In the genomic region with DNA sequence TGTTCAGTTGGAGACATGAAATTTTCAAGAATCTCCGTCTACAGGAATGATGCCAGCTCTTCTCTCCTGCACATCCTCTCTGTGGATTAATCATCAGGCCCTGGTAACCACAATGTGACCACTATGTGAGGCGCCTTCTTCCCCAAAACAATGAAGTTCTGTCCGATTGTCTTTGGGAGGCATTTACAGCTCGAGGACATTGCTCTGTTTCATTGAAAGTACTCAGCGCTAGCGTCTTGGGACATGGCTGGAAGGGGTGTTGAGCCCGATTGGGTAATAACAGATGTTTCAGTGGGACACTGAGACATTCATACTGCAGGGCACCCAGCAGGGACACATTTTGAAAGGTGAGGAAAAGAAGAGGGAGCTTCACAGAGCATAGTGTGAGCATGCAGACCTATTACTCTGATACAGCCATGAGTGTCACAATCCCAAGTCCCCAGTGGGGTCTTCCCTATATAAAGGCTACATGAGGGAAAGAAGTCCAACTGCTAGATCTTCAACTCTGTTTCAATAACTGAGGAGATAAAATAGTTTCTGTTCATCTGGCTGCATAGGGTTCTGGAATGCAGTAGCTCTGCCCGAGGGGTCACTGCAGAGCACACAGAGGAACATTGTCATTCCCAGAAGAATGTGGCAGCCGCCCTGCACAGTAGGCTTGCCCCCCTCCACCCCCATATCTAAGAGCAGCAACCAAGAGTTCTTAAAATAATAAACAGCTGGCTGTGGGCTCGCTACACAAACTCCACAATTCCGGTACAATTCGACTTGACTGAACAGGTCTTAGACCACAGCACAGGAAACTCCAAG, we compare ENCODE assay signal across 10 cellular contexts.
DNase-seq lines count a peak whose midpoint lies in the region; ATAC-seq, FAIRE-seq and TF ChIP-seq lines count a peak whose summit lies in the region.
"Had no signal": no experiment of that assay in that cellular context is flagged by ENCODE, and none has a peak within 500 bp of the region (broad histone marks: within the 10 kb centered on the region; RNA-seq: fewer than 3 reads in every experiment).

No MANE protein-coding gene starts in this region.

- H3K9me3 Mint-ChIP-seq in activated T-helper 2 cell treated with anti-CD3 and anti-CD28 coated beads, Interferon-gamma antibody, Interleukin-2, Interleukin-4, amounts not matched to agents 10 μg/mL and 5 μg/mL and 100 μg/mL, durations not matched to agents 14 hours and 24 hours and 36 hours, result no peaks in the 10 kb centered on the region
- no peaks in the 10 kb centered on the region for H3K9me3 Mint-ChIP-seq in activated CD4-positive, alpha-beta T cell treated with anti-CD3 and anti-CD28 coated beads for 36 hours (ENCODE audit: low read depth)

- H3K4me3 Mint-ChIP-seq in activated T-helper 2 cell treated with anti-CD3 and anti-CD28 coated beads, Interferon-gamma antibody, Interleukin-2, Interleukin-4, amounts not matched to agents 10 μg/mL and 5 μg/mL and 100 μg/mL, durations not matched to agents 14 hours and 24 hours and 36 hours (ENCODE audit: low read depth), result no peak overlapping the region
- H3K4me3 Mint-ChIP-seq in activated CD4-positive, alpha-beta T cell treated with anti-CD3 and anti-CD28 coated beads for 36 hours, result no peak overlapping the region
- H3K4me3 Mint-ChIP-seq: stimulated activated naive CD8-positive, alpha-beta T cell treated with anti-CD3 and anti-CD28 coated beads, Interleukin-15, amount 100 ng/mL, for 72 hours had no signal

- no peak for TF ChIP-seq EP300 in suprapubic skin (IDR thresholded peaks at IDR 0.05)

- H3K9me3 ChIP-seq in suprapubic skin, result no peaks in the 10 kb centered on the region

- no peak overlapping the region for H3K27ac Mint-ChIP-seq in activated T-helper 2 cell treated with anti-CD3 and anti-CD28 coated beads, Interferon-gamma antibody, Interleukin-2, Interleukin-4, amounts not matched to agents 10 μg/mL and 5 μg/mL and 100 μg/mL, durations not matched to agents 14 hours and 24 hours and 36 hours
- H3K27ac Mint-ChIP-seq in activated CD4-positive, alpha-beta T cell treated with anti-CD3 and anti-CD28 coated beads for 36 hours, result no peak overlapping the region

- FAIRE-seq in HTR-8/SVneo (lab: Jason Lieb, UNC), result peak; percentile 89

- no peaks in the 10 kb centered on the region for H3K4me1 Mint-ChIP-seq in activated T-helper 2 cell treated with anti-CD3 and anti-CD28 coated beads, Interferon-gamma antibody, Interleukin-2, Interleukin-4, amounts not matched to agents 10 μg/mL and 5 μg/mL and 100 μg/mL, durations not matched to agents 14 hours and 24 hours and 36 hours (ENCODE audit: low read depth)
- H3K4me1 Mint-ChIP-seq in activated CD4-positive, alpha-beta T cell treated with anti-CD3 and anti-CD28 coated beads for 36 hours, result no peaks in the 10 kb centered on the region
- H3K4me1 Mint-ChIP-seq: stimulated activated naive CD8-positive, alpha-beta T cell treated with anti-CD3 and anti-CD28 coated beads, Interleukin-15, amount 100 ng/mL, for 72 hours had no signal

- CTCF ChIA-PET in activated CD4-positive, alpha-beta T cell treated with anti-CD3 and anti-CD28 coated beads for 36 hours (lab: Charles Lee), result no interaction called here

- TF ChIP-seq CTCF in astrocyte of the cerebellum (IDR thresholded peaks at IDR 0.05; ENCODE audit: low read depth, low read length, missing control alignments) (no peak), suprapubic skin (IDR thresholded peaks at IDR 0.05) (no peak)

- TF ChIP-seq POLR2A in suprapubic skin (IDR thresholded peaks at IDR 0.05), result no peak

- no peaks in the 10 kb centered on the region for H3K27me3 ChIP-seq in suprapubic skin

- peak; percentile 93 for ATAC-seq in left ventricle myocardium superior
- no peak for ATAC-seq in activated CD4-positive, alpha-beta T cell treated with anti-CD3 and anti-CD28 coated beads for 36 hours
- ATAC-seq: stimulated activated naive CD8-positive, alpha-beta T cell treated with anti-CD3 and anti-CD28 coated beads, Interleukin-15, amount 100 ng/mL, for 72 hours had no signal

- in situ Hi-C loops in astrocyte of the cerebellum (cut with HindIII; ENCODE audit: low sequenced_read_pairs), result no loop called here

- H3K4me3 ChIP-seq in astrocyte of the cerebellum (ENCODE audit: low read depth, low read length) (no peak overlapping the region), suprapubic skin (no peak overlapping the region)

- H3K36me3 ChIP-seq in suprapubic skin, result no peaks in the 10 kb centered on the region

- H3K4me1 ChIP-seq in suprapubic skin, result peaks cover 13% of the 10 kb centered on the region

- intact Hi-C loops in left ventricle myocardium superior (cut with micrococcal nuclease), result no loop called here
- intact Hi-C loops in activated T-helper 2 cell treated with anti-CD3 and anti-CD28 coated beads, Interferon-gamma antibody, Interleukin-2, Interleukin-4, amounts not matched to agents 10 μg/mL and 5 μg/mL and 100 μg/mL, durations not matched to agents 14 hours and 24 hours and 36 hours (cut with micrococcal nuclease), result no loop called here
- intact Hi-C loops in activated CD4-positive, alpha-beta T cell treated with anti-CD3 and anti-CD28 coated beads for 36 hours (cut with DNase I, micrococcal nuclease), result no loop called here

- POLR2A ChIA-PET in activated CD4-positive, alpha-beta T cell treated with anti-CD3 and anti-CD28 coated beads for 36 hours (lab: Charles Lee), result no interaction called here

- WGBS in suprapubic skin, result 47% methylated on average over 12 of the region's 12 CpGs

- no peaks in the 10 kb centered on the region for H3K36me3 Mint-ChIP-seq in activated T-helper 2 cell treated with anti-CD3 and anti-CD28 coated beads, Interferon-gamma antibody, Interleukin-2, Interleukin-4, amounts not matched to agents 10 μg/mL and 5 μg/mL and 100 μg/mL, durations not matched to agents 14 hours and 24 hours and 36 hours (ENCODE audit: low read depth)
- H3K36me3 Mint-ChIP-seq in activated CD4-positive, alpha-beta T cell treated with anti-CD3 and anti-CD28 coated beads for 36 hours (ENCODE audit: low read depth), result no peaks in the 10 kb centered on the region

- peak; percentile 42 for DNase-seq in HTR-8/SVneo (ENCODE audit: insufficient read length, low spot score)
- peak; percentile 76 for DNase-seq in astrocyte of the cerebellum (ENCODE audit: low read depth)
- DNase-seq in left ventricle myocardium superior, result peak; percentile 47
- peak; percentile 66 to 79 for DNase-seq in suprapubic skin (ENCODE audit: low spot score in 2 of 2)
- DNase-seq in activated T-helper 2 cell treated with anti-CD3 and anti-CD28 coated beads, Interferon-gamma antibody, Interleukin-2, Interleukin-4, amounts not matched to agents 10 μg/mL and 5 μg/mL and 100 μg/mL, durations not matched to agents 14 hours and 24 hours and 36 hours (ENCODE audit: low spot score), result no peak
- no peak for DNase-seq in activated gamma-delta T cell treated with Interleukin-2 at 50 U/mL for 16 hours
- no peak for DNase-seq in activated CD4-positive, alpha-beta T cell treated with anti-CD3 and anti-CD28 coated beads for 36 hours
- no peak for DNase-seq in SIG-M5 treated with dmso at 0.1 percent for 504 hours (lab: John Stamatoyannopoulos, UW; ENCODE audit: unreplicated experiment)
- DNase-seq: retina; stimulated activated naive CD8-positive, alpha-beta T cell treated with anti-CD3 and anti-CD28 coated beads, Interleukin-15, amount 100 ng/mL, for 72 hours had no signal

- H3K27me3 Mint-ChIP-seq in activated T-helper 2 cell treated with anti-CD3 and anti-CD28 coated beads, Interferon-gamma antibody, Interleukin-2, Interleukin-4, amounts not matched to agents 10 μg/mL and 5 μg/mL and 100 μg/mL, durations not matched to agents 14 hours and 24 hours and 36 hours (ENCODE audit: low read depth), result no peaks in the 10 kb centered on the region
- H3K27me3 Mint-ChIP-seq in activated CD4-positive, alpha-beta T cell treated with anti-CD3 and anti-CD28 coated beads for 36 hours, result no peaks in the 10 kb centered on the region

- peak overlapping the region; percentile 76 for H3K27ac ChIP-seq in suprapubic skin

Comparison
In these comparisons a context has a peak if more than half of its experiments do, and no peak if none do; other contexts are left out.
1. DNase-seq: peak in HTR-8/SVneo (single experiment), astrocyte of the cerebellum (single experiment), left ventricle myocardium superior (single experiment) and suprapubic skin (2 of 2); none in activated T-helper 2 cell treated with anti-CD3 and anti-CD28 coated beads, Interferon-gamma antibody, Interleukin-2, Interleukin-4, amounts not matched to agents 10 μg/mL and 5 μg/mL and 100 μg/mL, durations not matched to agents 14 hours and 24 hours and 36 hours (single experiment), activated gamma-delta T cell treated with Interleukin-2 at 50 U/mL for 16 hours (single experiment), activated CD4-positive, alpha-beta T cell treated with anti-CD3 and anti-CD28 coated beads for 36 hours (single experiment) and SIG-M5 treated with dmso at 0.1 percent for 504 hours (single experiment).